In genomic region chr17:59827721-59828477, GRCh38 we compare ENCODE assay signal across 1 cellular context.
TF ChIP-seq lines count a peak whose summit lies in the region.

No MANE protein-coding gene starts in this region.

TF ChIP-seq in HepG2, 621 proteins besides CTCF, POLR2A, EP300 and RAD21 (continued from another document):
- 0 out of 2 replicates have a peak, but pooled peaks have one; percentile 11 for TF ChIP-seq YEATS2 (CRISPR knock-in tag; IDR thresholded peaks at IDR 0.05; ENCODE audit: borderline replicate concordance)
- TF ChIP-seq PLRG1 (conservative IDR thresholded peaks at IDR 0.05) = no peak
- TF ChIP-seq FOSL2 (CRISPR knock-in tag; IDR thresholded peaks at IDR 0.05) = no peak
- no peak for TF ChIP-seq ISL2 (CRISPR knock-in tag; IDR thresholded peaks at IDR 0.05)
- TF ChIP-seq POLR2G (IDR thresholded peaks at IDR 0.05; ENCODE audit: low read depth, low read length) = peak; percentile 39; the same call in 1 of the 2 replicates
- TF ChIP-seq ZNF382 (CRISPR knock-in tag; IDR thresholded peaks at IDR 0.05; ENCODE audit: borderline replicate concordance) = no peak
- 0 out of 2 replicates have a peak, but pooled peaks have one; percentile 18 for TF ChIP-seq ELF3 (CRISPR knock-in tag; IDR thresholded peaks at IDR 0.05)
- TF ChIP-seq, protein P1, sequence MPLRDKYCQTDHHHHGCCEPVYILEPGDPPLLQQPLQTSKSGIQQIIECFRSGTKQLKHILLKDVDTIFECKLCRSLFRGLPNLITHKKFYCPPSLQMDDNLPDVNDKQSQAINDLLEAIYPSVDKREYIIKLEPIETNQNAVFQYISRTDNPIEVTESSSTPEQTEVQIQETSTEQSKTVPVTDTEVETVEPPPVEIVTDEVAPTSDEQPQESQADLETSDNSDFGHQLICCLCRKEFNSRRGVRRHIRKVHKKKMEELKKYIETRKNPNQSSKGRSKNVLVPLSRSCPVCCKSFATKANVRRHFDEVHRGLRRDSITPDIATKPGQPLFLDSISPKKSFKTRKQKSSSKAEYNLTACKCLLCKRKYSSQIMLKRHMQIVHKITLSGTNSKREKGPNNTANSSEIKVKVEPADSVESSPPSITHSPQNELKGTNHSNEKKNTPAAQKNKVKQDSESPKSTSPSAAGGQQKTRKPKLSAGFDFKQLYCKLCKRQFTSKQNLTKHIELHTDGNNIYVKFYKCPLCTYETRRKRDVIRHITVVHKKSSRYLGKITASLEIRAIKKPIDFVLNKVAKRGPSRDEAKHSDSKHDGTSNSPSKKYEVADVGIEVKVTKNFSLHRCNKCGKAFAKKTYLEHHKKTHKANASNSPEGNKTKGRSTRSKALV (CRISPR knock-in tag; IDR thresholded peaks at IDR 0.05) = 0 out of 2 replicates have a peak, but pooled peaks have one; percentile 14
- TF ChIP-seq, protein P2, sequence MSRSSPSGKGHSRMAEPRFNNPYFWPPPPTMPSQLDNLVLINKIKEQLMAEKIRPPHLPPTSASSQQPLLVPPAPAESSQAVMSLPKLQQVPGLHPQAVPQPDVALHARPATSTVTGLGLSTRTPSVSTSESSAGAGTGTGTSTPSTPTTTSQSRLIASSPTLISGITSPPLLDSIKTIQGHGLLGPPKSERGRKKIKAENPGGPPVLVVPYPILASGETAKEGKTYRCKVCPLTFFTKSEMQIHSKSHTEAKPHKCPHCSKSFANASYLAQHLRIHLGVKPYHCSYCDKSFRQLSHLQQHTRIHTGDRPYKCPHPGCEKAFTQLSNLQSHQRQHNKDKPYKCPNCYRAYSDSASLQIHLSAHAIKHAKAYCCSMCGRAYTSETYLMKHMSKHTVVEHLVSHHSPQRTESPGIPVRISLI (CRISPR knock-in tag; IDR thresholded peaks at IDR 0.05; ENCODE audit: borderline replicate concordance) = peak; percentile 55; the same call in 1 of the 2 replicates
- no peak for TF ChIP-seq CHD2 (IDR thresholded peaks at IDR 0.05; ENCODE audit: low read depth, low read length)
- peak; percentile 82 for TF ChIP-seq ZNF121 (CRISPR knock-in tag; IDR thresholded peaks at IDR 0.05)
